ENCODE assay signal across 1 cellular context in the genomic region with DNA sequence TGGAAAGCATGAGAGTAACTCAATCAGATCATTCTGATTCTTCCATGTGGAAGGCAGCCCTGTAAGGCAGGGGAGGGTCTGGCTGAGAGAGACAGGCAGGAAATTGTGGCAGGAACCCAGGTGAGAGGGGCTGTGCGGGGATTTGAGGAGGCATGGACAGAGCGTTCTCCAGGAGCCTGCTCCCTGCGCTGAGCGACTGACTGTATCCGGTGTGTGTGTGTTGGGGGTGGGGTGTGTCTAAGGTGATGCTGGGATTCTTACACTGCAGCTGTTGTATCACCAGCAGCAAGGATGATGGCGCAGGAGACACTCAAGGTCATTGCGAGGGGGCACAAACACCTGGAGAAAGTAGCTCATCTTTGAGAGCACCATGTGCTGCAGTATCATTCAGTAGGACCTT.
TF ChIP-seq lines count a peak whose summit lies in the region.

No MANE protein-coding gene starts in this region.

TF ChIP-seq in GM23338, 12 proteins besides CTCF, POLR2A, EP300 and RAD21 (continued from another document):
- TF ChIP-seq, protein P1, sequence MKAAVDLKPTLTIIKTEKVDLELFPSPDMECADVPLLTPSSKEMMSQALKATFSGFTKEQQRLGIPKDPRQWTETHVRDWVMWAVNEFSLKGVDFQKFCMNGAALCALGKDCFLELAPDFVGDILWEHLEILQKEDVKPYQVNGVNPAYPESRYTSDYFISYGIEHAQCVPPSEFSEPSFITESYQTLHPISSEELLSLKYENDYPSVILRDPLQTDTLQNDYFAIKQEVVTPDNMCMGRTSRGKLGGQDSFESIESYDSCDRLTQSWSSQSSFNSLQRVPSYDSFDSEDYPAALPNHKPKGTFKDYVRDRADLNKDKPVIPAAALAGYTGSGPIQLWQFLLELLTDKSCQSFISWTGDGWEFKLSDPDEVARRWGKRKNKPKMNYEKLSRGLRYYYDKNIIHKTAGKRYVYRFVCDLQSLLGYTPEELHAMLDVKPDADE (IDR thresholded peaks at IDR 0.05), result no peak
- no peak for TF ChIP-seq EZH2 (IDR thresholded peaks at IDR 0.05; ENCODE audit: low read depth, unreplicated experiment)
- TF ChIP-seq ZNF114 (CRISPR knock-in tag; IDR thresholded peaks at IDR 0.05), result no peak
- TF ChIP-seq ZNF331 (CRISPR knock-in tag; IDR thresholded peaks at IDR 0.05; ENCODE audit: low read depth), result no peak
- no peak for TF ChIP-seq EZH2phosphoT487 (IDR thresholded peaks at IDR 0.05; ENCODE audit: unreplicated experiment)
